In the genomic region with DNA sequence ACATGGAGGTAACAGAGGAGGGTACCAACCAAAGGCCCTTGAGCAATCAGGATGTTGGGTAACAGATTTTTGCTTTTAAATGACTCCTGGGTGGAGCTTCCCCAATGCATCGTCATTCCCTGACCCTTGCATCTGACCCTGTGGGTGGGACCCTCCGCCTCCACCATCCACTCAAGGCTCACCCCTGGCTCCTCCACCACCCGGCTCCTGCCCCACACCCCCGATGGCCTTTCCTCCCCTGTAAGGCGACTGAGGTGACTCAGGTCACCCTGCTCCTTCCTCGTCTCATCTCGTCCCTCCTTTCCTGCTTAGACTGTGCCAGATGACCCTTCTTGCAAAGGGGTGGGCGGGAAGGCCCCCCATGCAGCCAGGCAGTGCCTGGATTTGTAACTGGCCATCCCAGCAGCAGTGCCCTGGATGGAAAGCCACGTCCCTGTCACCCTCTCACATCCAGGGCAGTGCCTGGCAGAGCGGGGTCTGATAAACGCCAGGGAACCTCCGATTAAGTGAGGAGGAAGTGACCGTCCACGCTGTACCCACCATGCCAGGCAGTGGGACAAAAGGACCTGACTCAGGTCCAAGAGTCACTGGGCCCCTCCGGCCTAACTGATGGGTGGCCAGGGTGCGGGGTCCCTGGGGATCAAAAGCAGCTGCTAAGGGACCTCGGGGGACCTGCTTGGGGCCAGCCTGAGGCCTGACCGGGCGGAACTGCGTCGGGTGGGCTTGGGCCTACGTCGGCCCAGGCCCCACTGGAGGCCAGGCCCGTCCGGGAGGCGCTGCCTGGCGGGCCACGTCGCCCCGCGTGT, we compare ENCODE assay signal across 8 cellular contexts. TPM values are rescaled to one million over a fixed set of nuclear protein-coding genes. Genes with fewer than 3 reads are reported as not detected.
DNase-seq lines count a peak whose midpoint lies in the region; ATAC-seq and TF ChIP-seq lines count a peak whose summit lies in the region.

No MANE protein-coding gene starts in this region.

- peaks cover 0 to 8% (median 5%) of the 10 kb centered on the region in 3 donors for H3K36me3 Mint-ChIP-seq in CD8-positive, alpha-beta memory T cell

- peaks cover 11% of the 10 kb centered on the region for H3K36me3 ChIP-seq in CD8-positive, alpha-beta memory T cell (ENCODE audit: insufficient read depth, low read length)
- no peaks in the 10 kb centered on the region for H3K36me3 ChIP-seq in colonic mucosa
- H3K36me3 ChIP-seq in mucosa of rectum (ENCODE audit: control insufficient read depth in 2 of 2, insufficient read depth in 2 of 2, low read length in 2 of 2): peaks cover 10 to 23% of the 10 kb centered on the region in 2 donors

- CTCF ChIA-PET in CD8-positive, alpha-beta memory T cell (lab: Charles Lee): interaction anchor here (1.0 to 2.7 kb wide), 5 partner anchors 15 to 41 kb away, joined by 3 to 22 read pairs (median 5); a partner anchor contains a TSS

- H3K9ac ChIP-seq in colonic mucosa (ENCODE audit: low read depth in 2 of 2, low read length in 2 of 2) (peak overlapping the region; percentile 21 to 72), mucosa of rectum (ENCODE audit: low read depth in 1 of 2, low read length in 2 of 2) (peak overlapping the region; percentile 47 to 48)

- H3K9me3 ChIP-seq in CD8-positive, alpha-beta memory T cell (ENCODE audit: low read length): no peaks in the 10 kb centered on the region
- H3K9me3 ChIP-seq in colonic mucosa: no peaks in the 10 kb centered on the region
- no peaks in the 10 kb centered on the region for H3K9me3 ChIP-seq in mucosa of rectum (ENCODE audit: control insufficient read depth in 2 of 2, low read length in 2 of 2)

- POLR2A ChIA-PET in CD8-positive, alpha-beta memory T cell (lab: Charles Lee): interaction anchor here (0.9 to 1.6 kb wide), 3 partner anchors 34 to 41 kb away, joined by 3 to 7 read pairs (median 3); a partner anchor contains a TSS

- peaks cover 8% of the 10 kb centered on the region for H3K4me1 ChIP-seq in CD8-positive, alpha-beta memory T cell (ENCODE audit: insufficient read depth, low read length)
- H3K4me1 ChIP-seq in colonic mucosa (peaks cover 8% of the 10 kb centered on the region), mucosa of rectum (ENCODE audit: control insufficient read depth in 2 of 2, insufficient read depth in 2 of 2, low read length in 2 of 2) (peaks cover 8 to 19% of the 10 kb centered on the region in 2 donors)

- H3K27me3 Mint-ChIP-seq in CD8-positive, alpha-beta memory T cell: no peaks in the 10 kb centered on the region

- DNase-seq in CD8-positive, alpha-beta memory T cell: no peak
- peak; percentile 92 to 93 for DNase-seq in NOMO-1 (lab: John Stamatoyannopoulos, UW; ENCODE audit: unreplicated experiment in 2 of 2)
- peak; percentile 34 for DNase-seq in colonic mucosa
- DNase-seq in midbrain (lab: John Stamatoyannopoulos, UW): no peak

- intact Hi-C loops in colonic mucosa (cut with DNase I): loop anchor here (10.0 kb wide), 1 partner anchor 207 kb away; no protein-coding TSS in a partner anchor

- no peaks in the 10 kb centered on the region for H3K27me3 ChIP-seq in CD8-positive, alpha-beta memory T cell (ENCODE audit: insufficient read depth, low read length, poor library complexity, severe bottlenecking)
- H3K27me3 ChIP-seq in colonic mucosa (no peaks in the 10 kb centered on the region), mucosa of rectum (ENCODE audit: control insufficient read depth in 2 of 2, insufficient read depth in 2 of 2, low read length in 2 of 2) (no peaks in the 10 kb centered on the region)

- H3K4me3 Mint-ChIP-seq in CD8-positive, alpha-beta memory T cell: peak overlapping the region; percentile 53 to 87 (median 65)

- no peak for ATAC-seq in GM19397 (IDR thresholded peaks at IDR 0.05; ENCODE audit: unreplicated experiment)
- ATAC-seq in HG03565 (IDR thresholded peaks at IDR 0.05; ENCODE audit: unreplicated experiment): no peak
- ATAC-seq in GM19455 (IDR thresholded peaks at IDR 0.05; ENCODE audit: unreplicated experiment): no peak

- H3K4me3 ChIP-seq in CD8-positive, alpha-beta memory T cell (ENCODE audit: low read length): no peak overlapping the region
- no peak overlapping the region for H3K4me3 ChIP-seq in colonic mucosa
- H3K4me3 ChIP-seq in mucosa of rectum (ENCODE audit: low read length in 2 of 2): peak overlapping the region in 1 of 2 donors; percentile 7

- no peak overlapping the region for H3K27ac ChIP-seq in CD8-positive, alpha-beta memory T cell (ENCODE audit: low read depth, low read length)
- H3K27ac ChIP-seq in colonic mucosa: peak overlapping the region; percentile 67
- H3K27ac ChIP-seq in mucosa of rectum (ENCODE audit: low read depth in 2 of 2, low read length in 2 of 2): peak overlapping the region; percentile 68 to 78

- no peak for TF ChIP-seq CTCF in colonic mucosa (IDR thresholded peaks at IDR 0.05)

- H3K4me1 Mint-ChIP-seq in CD8-positive, alpha-beta memory T cell: peaks cover 0 to 9% (median 4%) of the 10 kb centered on the region in 3 donors

- H3K9me3 Mint-ChIP-seq in CD8-positive, alpha-beta memory T cell: no peaks in the 10 kb centered on the region

- peak overlapping the region; percentile 61 to 90 (median 80) for H3K27ac Mint-ChIP-seq in CD8-positive, alpha-beta memory T cell

RNA-seq across cellular contexts. Expression of a gene that starts 0.6 kb away (rescaled TPM):
- total RNA-seq in CD8-positive, alpha-beta memory T cell: 10 to 100 TPM; 15.3 to 18.6 TPM
- polyA plus RNA-seq in CD8-positive, alpha-beta memory T cell: 6.8 TPM
- total RNA-seq in colonic mucosa: 10 to 100 TPM; 14.7 to 20.6 TPM

RNA-seq across cellular contexts. Expression of a gene that starts 40.9 kb away (rescaled TPM):
- total RNA-seq in CD8-positive, alpha-beta memory T cell: 10 to 100 TPM; 69.2 to 72.8 TPM
- 24.9 TPM for polyA plus RNA-seq in CD8-positive, alpha-beta memory T cell
- total RNA-seq in colonic mucosa: 10 to 100 TPM; 36.3 to 38.3 TPM

Comparison
In these comparisons a context has a peak if more than half of its experiments do, and no peak if none do; other contexts are left out.
1. DNase-seq: peak in NOMO-1 (2 of 2) and colonic mucosa (single experiment); none in CD8-positive, alpha-beta memory T cell (0 of 5) and midbrain (single experiment).